ENCODE assay signal across 1 cellular context in the genomic region with DNA sequence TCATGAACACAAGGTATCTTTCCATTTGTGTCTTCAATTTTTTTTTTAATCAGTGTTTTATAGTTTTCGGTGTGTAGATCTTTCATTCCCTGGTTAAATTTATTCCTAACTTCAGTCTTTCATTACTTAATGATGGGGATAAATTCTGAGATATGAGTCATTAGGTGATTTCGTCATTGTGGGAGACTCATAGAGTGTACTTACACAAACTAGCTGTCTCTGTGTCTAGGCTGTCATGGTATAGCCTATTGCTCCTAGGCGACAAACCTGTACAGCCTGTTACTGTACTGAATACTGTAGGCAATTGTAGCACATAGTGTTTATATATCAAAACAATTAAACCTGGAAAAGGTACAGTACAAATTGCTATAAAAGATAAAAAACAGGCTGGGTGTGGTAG.
TF ChIP-seq lines count a peak whose summit lies in the region.

No MANE protein-coding gene starts in this region.

TF ChIP-seq in GM23338, 12 proteins besides CTCF, POLR2A, EP300 and RAD21 (continued from another document):
- TF ChIP-seq, protein P1, sequence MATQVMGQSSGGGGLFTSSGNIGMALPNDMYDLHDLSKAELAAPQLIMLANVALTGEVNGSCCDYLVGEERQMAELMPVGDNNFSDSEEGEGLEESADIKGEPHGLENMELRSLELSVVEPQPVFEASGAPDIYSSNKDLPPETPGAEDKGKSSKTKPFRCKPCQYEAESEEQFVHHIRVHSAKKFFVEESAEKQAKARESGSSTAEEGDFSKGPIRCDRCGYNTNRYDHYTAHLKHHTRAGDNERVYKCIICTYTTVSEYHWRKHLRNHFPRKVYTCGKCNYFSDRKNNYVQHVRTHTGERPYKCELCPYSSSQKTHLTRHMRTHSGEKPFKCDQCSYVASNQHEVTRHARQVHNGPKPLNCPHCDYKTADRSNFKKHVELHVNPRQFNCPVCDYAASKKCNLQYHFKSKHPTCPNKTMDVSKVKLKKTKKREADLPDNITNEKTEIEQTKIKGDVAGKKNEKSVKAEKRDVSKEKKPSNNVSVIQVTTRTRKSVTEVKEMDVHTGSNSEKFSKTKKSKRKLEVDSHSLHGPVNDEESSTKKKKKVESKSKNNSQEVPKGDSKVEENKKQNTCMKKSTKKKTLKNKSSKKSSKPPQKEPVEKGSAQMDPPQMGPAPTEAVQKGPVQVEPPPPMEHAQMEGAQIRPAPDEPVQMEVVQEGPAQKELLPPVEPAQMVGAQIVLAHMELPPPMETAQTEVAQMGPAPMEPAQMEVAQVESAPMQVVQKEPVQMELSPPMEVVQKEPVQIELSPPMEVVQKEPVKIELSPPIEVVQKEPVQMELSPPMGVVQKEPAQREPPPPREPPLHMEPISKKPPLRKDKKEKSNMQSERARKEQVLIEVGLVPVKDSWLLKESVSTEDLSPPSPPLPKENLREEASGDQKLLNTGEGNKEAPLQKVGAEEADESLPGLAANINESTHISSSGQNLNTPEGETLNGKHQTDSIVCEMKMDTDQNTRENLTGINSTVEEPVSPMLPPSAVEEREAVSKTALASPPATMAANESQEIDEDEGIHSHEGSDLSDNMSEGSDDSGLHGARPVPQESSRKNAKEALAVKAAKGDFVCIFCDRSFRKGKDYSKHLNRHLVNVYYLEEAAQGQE (IDR thresholded peaks at IDR 0.05; ENCODE audit: unreplicated experiment): no peak
- no peak for TF ChIP-seq EZH2phosphoT487 (IDR thresholded peaks at IDR 0.05; ENCODE audit: unreplicated experiment)
- no peak for TF ChIP-seq STAT1 (IDR thresholded peaks at IDR 0.05; ENCODE audit: unreplicated experiment)
- TF ChIP-seq, protein P2, sequence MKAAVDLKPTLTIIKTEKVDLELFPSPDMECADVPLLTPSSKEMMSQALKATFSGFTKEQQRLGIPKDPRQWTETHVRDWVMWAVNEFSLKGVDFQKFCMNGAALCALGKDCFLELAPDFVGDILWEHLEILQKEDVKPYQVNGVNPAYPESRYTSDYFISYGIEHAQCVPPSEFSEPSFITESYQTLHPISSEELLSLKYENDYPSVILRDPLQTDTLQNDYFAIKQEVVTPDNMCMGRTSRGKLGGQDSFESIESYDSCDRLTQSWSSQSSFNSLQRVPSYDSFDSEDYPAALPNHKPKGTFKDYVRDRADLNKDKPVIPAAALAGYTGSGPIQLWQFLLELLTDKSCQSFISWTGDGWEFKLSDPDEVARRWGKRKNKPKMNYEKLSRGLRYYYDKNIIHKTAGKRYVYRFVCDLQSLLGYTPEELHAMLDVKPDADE (IDR thresholded peaks at IDR 0.05): no peak
- TF ChIP-seq POLR2AphosphoS5 (IDR thresholded peaks at IDR 0.05; ENCODE audit: low read depth): no peak
